In genomic region chr17:28645576-28645939, GRCh38 we compare ENCODE assay signal across 8 cellular contexts. TPM values are rescaled to one million over a fixed set of nuclear protein-coding genes. Genes with fewer than 3 reads are reported as not detected.
DNase-seq lines count a peak whose midpoint lies in the region; ATAC-seq and TF ChIP-seq lines count a peak whose summit lies in the region.

No MANE protein-coding gene starts in this region.

- TF ChIP-seq CTCF in RWPE2 (IDR thresholded peaks at IDR 0.05; ENCODE audit: poor library complexity, severe bottlenecking) (no peak), esophagus muscularis mucosa (IDR thresholded peaks at IDR 0.05) (peak in 1 of 3 experiments; percentile 9), psoas muscle (IDR thresholded peaks at IDR 0.05) (no peak)

- DNase-seq in RWPE2 (ENCODE audit: low spot score), result no peak
- DNase-seq in esophagus muscularis mucosa (ENCODE audit: extremely low spot score), result no peak
- DNase-seq in psoas muscle, result no peak
- DNase-seq in NCI-H69 (lab: John Stamatoyannopoulos, UW), result no peak
- DNase-seq in AG08396 (ENCODE audit: low spot score), result no peak
- DNase-seq in NCI-H2171 treated with DMSO at 0.1 percent for 48 hours (lab: John Stamatoyannopoulos, UW), result no peak
- no peak for DNase-seq in NCI-H345 (lab: John Stamatoyannopoulos, UW)

- H3K4me1 ChIP-seq in ES-I3 (ENCODE audit: insufficient read depth, low read length) (no peaks in the 10 kb centered on the region; the same call in 1 of the 2 replicates), RWPE2 (ENCODE audit: insufficient read depth, poor library complexity, severe bottlenecking) (peaks cover 8% of the 10 kb centered on the region), esophagus muscularis mucosa (peaks cover 28 to 47% (median 42%) of the 10 kb centered on the region in 4 donors), psoas muscle (peaks cover 28% of the 10 kb centered on the region)

- intact Hi-C loops in esophagus muscularis mucosa (cut with DNase I), result loop anchor here (5.0 kb wide), 1 partner anchor 267 kb away; no protein-coding TSS in a partner anchor
- intact Hi-C loops in psoas muscle (cut with DNase I), result loop anchor here in 1 of 2 donors (10.0 kb wide), 1 partner anchor 269 kb away; no protein-coding TSS in a partner anchor

- H3K27me3 ChIP-seq in RWPE2 (ENCODE audit: insufficient read depth, poor library complexity, severe bottlenecking), result no peaks in the 10 kb centered on the region
- no peaks in the 10 kb centered on the region for H3K27me3 ChIP-seq in esophagus muscularis mucosa
- H3K27me3 ChIP-seq in psoas muscle (ENCODE audit: insufficient read depth in 3 of 3, low read length in 2 of 3), result no peaks in the 10 kb centered on the region

- H3K9me3 ChIP-seq in ES-I3 (ENCODE audit: control insufficient read depth, insufficient read depth, low read length) (no peaks in the 10 kb centered on the region), RWPE2 (ENCODE audit: severe bottlenecking) (no peaks in the 10 kb centered on the region), esophagus muscularis mucosa (no peaks in the 10 kb centered on the region), psoas muscle (no peaks in the 10 kb centered on the region)

- TF ChIP-seq POLR2A in esophagus muscularis mucosa (IDR thresholded peaks at IDR 0.05; ENCODE audit: low read depth), result no peak

- ATAC-seq in RWPE2 (ENCODE audit: low read depth) (no peak), psoas muscle (no peak)

- no peak for TF ChIP-seq EP300 in esophagus muscularis mucosa (IDR thresholded peaks at IDR 0.05)

- peak overlapping the region; percentile 91 for H3K9ac ChIP-seq in ES-I3 (ENCODE audit: low read depth, low read length)

- 19% methylated on average over 8 of the region's 8 CpGs for WGBS in esophagus muscularis mucosa
- 20 to 40% (median 31%) methylated on average over 8 of the region's 8 CpGs for WGBS in psoas muscle, 3 donors

- H3K36me3 ChIP-seq in ES-I3 (ENCODE audit: insufficient read depth, low read length), result peaks cover 33% of the 10 kb centered on the region
- H3K36me3 ChIP-seq in RWPE2 (ENCODE audit: low read depth), result peaks cover 47% of the 10 kb centered on the region
- H3K36me3 ChIP-seq in esophagus muscularis mucosa, result peaks cover 13 to 53% (median 38%) of the 10 kb centered on the region in 4 donors
- peaks cover 8 to 60% of the 10 kb centered on the region in 2 donors for H3K36me3 ChIP-seq in psoas muscle (ENCODE audit: insufficient read depth in 1 of 2, low read depth in 1 of 2)

- peak overlapping the region; percentile 48 for H3K27ac ChIP-seq in RWPE2 (ENCODE audit: poor library complexity, severe bottlenecking)
- H3K27ac ChIP-seq in esophagus muscularis mucosa (replicated peaks in 1 of 4), result peak overlapping the region; percentile 88 to 97 (median 95)
- H3K27ac ChIP-seq in psoas muscle, result peak overlapping the region; percentile 98

- peak overlapping the region; percentile 39 for H3K4me3 ChIP-seq in RWPE2 (ENCODE audit: severe bottlenecking)
- peak overlapping the region; percentile 92 to 100 (median 94) for H3K4me3 ChIP-seq in esophagus muscularis mucosa
- H3K4me3 ChIP-seq in psoas muscle, result peak overlapping the region; percentile 87

RNA-seq across cellular contexts. Expression of gene BLTP2, which starts 0.6 kb away (rescaled TPM):
- 100 to 1,000 TPM in 2 of 4 donors, 10 to 100 TPM in 2; 90.0 to 127 (median 98.2) TPM for total RNA-seq in esophagus muscularis mucosa
- 100 to 1,000 TPM in 1 of 4 donors, 10 to 100 TPM in 3; 69.0 to 100 (median 96.0) TPM for total RNA-seq in psoas muscle
- polyA plus RNA-seq in psoas muscle, result 10 to 100 TPM; 23.6 to 71.0 (median 34.5) TPM

RNA-seq across cellular contexts. Expression of gene SDF2, which starts 16.1 kb away (rescaled TPM):
- total RNA-seq in esophagus muscularis mucosa (10 to 100 TPM; 39.1 to 46.7 (median 42.6) TPM), psoas muscle (10 to 100 TPM; 23.6 to 28.0 (median 26.7) TPM)
- polyA plus RNA-seq in psoas muscle, result 10 to 100 TPM; 20.9 to 72.0 (median 43.2) TPM

RNA-seq across cellular contexts. Expression of gene SUPT6H, which starts 16.4 kb away (rescaled TPM):
- total RNA-seq in esophagus muscularis mucosa (10 to 100 TPM; 57.3 to 84.4 (median 71.1) TPM), psoas muscle (10 to 100 TPM; 66.1 to 77.4 (median 69.8) TPM)
- polyA plus RNA-seq in psoas muscle, result 10 to 100 TPM; 28.6 to 70.7 (median 34.8) TPM

RNA-seq across cellular contexts. Expression of gene RSKR, which starts 31.6 kb away (rescaled TPM):
- 1 to 10 TPM; 2.3 to 4.2 (median 4.1) TPM for total RNA-seq in esophagus muscularis mucosa
- total RNA-seq in psoas muscle, result 1 to 10 TPM; 3.9 to 7.6 (median 5.5) TPM
- 1 to 10 TPM; 2.0 to 4.7 (median 2.0) TPM for polyA plus RNA-seq in psoas muscle

RNA-seq across cellular contexts. Expression of gene SPAG5, which starts 46.7 kb away (rescaled TPM):
- total RNA-seq in esophagus muscularis mucosa (1 to 10 TPM in 1 of 4 donors, under 1 TPM in 3; 0.83 to 1.7 (median 0.97) TPM), psoas muscle (1 to 10 TPM in 3 of 4 donors, under 1 TPM in 1; 0.71 to 1.5 (median 1.3) TPM)
- 1 to 10 TPM in 1 of 3 donors, under 1 TPM in 2; 0.15 to 2.4 (median 0.40) TPM for polyA plus RNA-seq in psoas muscle

Comparison
In these comparisons a context has a peak if more than half of its experiments do, and no peak if none do; other contexts are left out.
1. H3K27ac ChIP-seq: peak in every context shown above with its lines; median percentile 98 in psoas muscle; 95 in esophagus muscularis mucosa; 48 in RWPE2.
2. H3K4me3 ChIP-seq: peak in every context shown above with its lines; median percentile 94 in esophagus muscularis mucosa; 87 in psoas muscle; 39 in RWPE2.